ENCODE assay signal across 8 cellular contexts in the genomic region with DNA sequence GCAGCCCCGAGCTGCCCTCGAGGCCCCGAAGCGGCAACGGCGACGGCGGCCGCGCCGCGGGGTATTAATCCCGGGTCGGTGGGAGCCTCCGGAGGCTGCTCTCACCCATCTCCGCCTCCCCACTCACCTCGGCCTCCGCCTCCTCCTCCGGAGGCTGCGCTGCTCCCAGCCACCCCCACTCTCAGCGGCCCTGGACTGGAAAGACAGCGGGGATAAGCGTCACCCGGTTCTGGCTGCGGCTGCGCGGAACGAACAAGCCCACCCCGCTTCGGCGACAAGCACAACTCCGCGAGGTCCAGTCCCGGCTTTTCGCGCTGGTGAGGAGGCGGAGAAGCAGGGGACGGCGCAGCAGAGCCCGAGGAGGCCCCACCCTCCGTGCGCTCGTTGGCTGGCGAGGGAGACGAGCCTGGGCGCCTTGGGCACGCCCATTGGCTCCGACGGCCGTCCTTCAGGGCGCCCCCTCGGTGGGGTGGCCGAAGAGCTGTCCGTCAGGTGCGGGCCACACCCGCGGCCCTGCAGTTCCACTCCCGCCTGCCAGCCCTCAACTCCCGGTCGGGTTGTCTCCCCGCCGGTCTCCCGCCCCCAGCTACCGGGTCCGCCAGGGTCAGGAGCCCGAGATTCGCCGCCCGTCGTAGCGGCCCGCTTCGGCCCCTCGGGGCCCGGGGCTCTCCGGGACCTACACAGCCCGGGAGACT. TPM values are rescaled to one million over a fixed set of nuclear protein-coding genes. Genes with fewer than 3 reads are reported as not detected.
DNase-seq lines count a peak whose midpoint lies in the region; TF ChIP-seq lines count a peak whose summit lies in the region.

Gene ZMYM5 (minus strand): TSS at position 327 of the 695 bp plus-strand sequence. CDS start 11,469 bp downstream, outside the sequence.

- peak within 1 kb of the TSS; percentile 78 for H3K4me3 ChIP-seq in HFF-Myc (replicated peaks; ENCODE audit: low read depth, low read length)
- peak within 1 kb of the TSS; percentile 84 for H3K4me3 ChIP-seq in NB4 (ENCODE audit: low read depth, low read length)
- peak within 1 kb of the TSS; percentile 92 for H3K4me3 ChIP-seq in SK-N-MC
- H3K4me3 ChIP-seq in suprapubic skin, result peak within 1 kb of the TSS; percentile 67

- no peak for TF ChIP-seq CTCF in HFF-Myc (IDR thresholded peaks at IDR 0.05; ENCODE audit: low read depth, low read length, missing control alignments)
- no peak for TF ChIP-seq CTCF in NB4 (IDR thresholded peaks at IDR 0.05; ENCODE audit: low read depth, low read length)
- no peak for TF ChIP-seq CTCF in suprapubic skin (IDR thresholded peaks at IDR 0.05)

- DNase-seq in GM03348 (ENCODE audit: low spot score) (peak; percentile 99), HFF-Myc (ENCODE audit: extremely low read depth, low read depth) (peak; percentile 93), NB4 (ENCODE audit: low read depth) (peak; percentile 100), SK-N-MC (ENCODE audit: low read depth, low spot score) (peak; percentile 59), germinal center (ENCODE audit: low spot score) (peak; percentile 97), nucleus accumbens (lab: John Stamatoyannopoulos, UW) (peak; percentile 89 to 100 (median 98)), suprapubic skin (ENCODE audit: low spot score in 2 of 2) (peak; percentile 98 to 99)
- DNase-seq in activated naive CD4-positive, alpha-beta T cell treated with anti-CD3 and anti-CD28 coated beads, Interleukin-2, amount 50 U/mL, for 16 hours, result peak; percentile 96

- 0% methylated on average over 22 of the region's 77 CpGs for WGBS in suprapubic skin

- H3K27me3 ChIP-seq in suprapubic skin, result no peaks in the 10 kb centered on the region

- TF ChIP-seq POLR2A in NB4 (IDR thresholded peaks at IDR 0.05; ENCODE audit: extremely low read depth, insufficient read length) (peak; percentile 93), suprapubic skin (IDR thresholded peaks at IDR 0.05) (peak; percentile 26 to 69)

- H3K9ac ChIP-seq in SK-N-MC (ENCODE audit: insufficient read length), result peak within 1 kb of the TSS; percentile 83

- TF ChIP-seq EP300 in suprapubic skin (IDR thresholded peaks at IDR 0.05), result no peak

- H3K4me1 ChIP-seq in suprapubic skin, result peaks cover 25% of the 10 kb centered on the region

- H3K9me3 ChIP-seq in SK-N-MC (ENCODE audit: low read depth, low read length), result no peaks in the 10 kb centered on the region
- H3K9me3 ChIP-seq in suprapubic skin, result no peaks in the 10 kb centered on the region

- H3K36me3 ChIP-seq in SK-N-MC (ENCODE audit: insufficient read depth, low read length) (peaks cover 2% of the 10 kb centered on the region; the same call in 1 of the 2 replicates), suprapubic skin (no peaks in the 10 kb centered on the region)

- 0 out of 2 replicates have a peak within 1 kb of the TSS, but pooled peaks have one; percentile 36 for H3K27ac ChIP-seq in SK-N-MC
- H3K27ac ChIP-seq in suprapubic skin, result peak within 1 kb of the TSS; percentile 99

RNA-seq across cellular contexts. Expression of gene ZMYM5, which starts in this region (rescaled TPM):
- 10 to 100 TPM in 3 of 4 donors, 1 to 10 TPM in 1; 8.8 to 25.7 (median 13.4) TPM for total RNA-seq in suprapubic skin

Comparison
In these comparisons a context has a peak if more than half of its experiments do, and no peak if none do; other contexts are left out.
1. Peak in every context shown above with its lines: DNase-seq, H3K4me3 ChIP-seq and H3K27ac ChIP-seq.